In the genomic region with DNA sequence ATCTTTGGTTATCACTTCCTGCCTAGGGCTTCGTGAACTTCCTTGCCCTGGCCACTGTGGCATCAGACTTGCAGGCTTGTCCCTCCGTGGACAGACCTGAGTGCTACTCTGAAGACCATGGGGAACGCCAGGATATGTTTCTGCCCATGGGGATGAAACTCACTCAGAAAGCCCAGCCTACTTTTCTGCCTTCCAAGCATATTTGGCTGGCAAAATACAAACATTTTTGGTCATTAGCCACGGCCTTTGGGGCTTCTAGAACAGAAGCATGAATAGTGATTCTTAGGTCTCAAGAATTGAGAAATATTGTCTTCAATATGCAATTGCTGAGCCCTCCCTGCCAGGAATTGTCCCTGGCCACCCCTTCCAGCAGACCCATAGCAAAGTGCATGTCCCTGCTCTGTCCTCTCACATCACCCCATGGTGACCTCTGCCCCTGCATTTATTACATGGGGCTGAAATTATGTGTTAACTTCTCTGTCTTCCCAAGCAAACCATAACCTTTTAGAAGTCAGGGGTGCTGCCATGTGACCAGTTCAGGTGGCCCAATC, we compare ENCODE assay signal across 27 cellular contexts.
"Had no signal": no experiment of that assay in that cellular context is flagged by ENCODE, and none has a peak within 500 bp of the region (broad histone marks: within the 10 kb centered on the region; RNA-seq: fewer than 3 reads in every experiment).

No MANE protein-coding gene starts in this region.

- ATAC-seq: activated CD4-positive, alpha-beta T cell treated with anti-CD3 and anti-CD28 coated beads for 36 hours; effector memory CD8-positive, alpha-beta T cell; foreskin keratinocyte; heart left ventricle; left lobe of liver; lower lobe of right lung; natural killer cell; right lobe of liver; stimulated activated naive CD8-positive, alpha-beta T cell treated with anti-CD3 and anti-CD28 coated beads, Interleukin-15, Interleukin-2, amounts not matched to agents 100 U/mL and 50 U/mL, for 24 hours had no signal

- H3K4me3 ChIP-seq: coronary artery, dorsolateral prefrontal cortex, heart left ventricle, lower lobe of right lung, right lobe of liver, skin epidermis, thoracic aorta had no signal

- H3K4me1 ChIP-seq: foreskin keratinocyte, heart left ventricle, lower lobe of right lung, right lobe of liver had no signal

- H3K36me3 ChIP-seq: brain microvascular endothelial cell, heart left ventricle, lower lobe of right lung, right lobe of liver, thoracic aorta had no signal

- H3K9me3 ChIP-seq: heart left ventricle, lower lobe of right lung, right lobe of liver, thoracic aorta had no signal

- DNase-seq: activated CD4-positive, alpha-beta T cell treated with anti-CD3 and anti-CD28 coated beads for 36 hours; activated CD4-positive, alpha-beta T cell treated with anti-CD3 and anti-CD28 coated beads, Interleukin-2, amount 50 U/mL, for 4 hours; activated CD4-positive, CD25-positive, alpha-beta regulatory T cell; activated CD8-positive, alpha-beta memory T cell treated with anti-CD3 and anti-CD28 coated beads, Interleukin-2, amount 50 U/mL, for 4 hours; activated effector memory CD4-positive, alpha-beta T cell treated with anti-CD3 and anti-CD28 coated beads, Interleukin-2, amount 50 U/mL, for 16 hours; activated naive CD4-positive, alpha-beta T cell treated with anti-CD3 and anti-CD28 coated beads for 36 hours; activated naive CD8-positive, alpha-beta T cell treated with anti-CD3 and anti-CD28 coated beads for 36 hours; activated T-cell treated with anti-CD3 and anti-CD28 coated beads, Interleukin-2, amount 50 U/mL, for 1 hour; brain microvascular endothelial cell; dorsolateral prefrontal cortex; effector memory CD8-positive, alpha-beta T cell; erythroblast; foreskin keratinocyte; heart left ventricle; lower lobe of right lung; mesendoderm; natural killer cell; posterior cingulate gyrus; right lobe of liver; stimulated activated CD4-positive, alpha-beta T cell treated with anti-CD3 and anti-CD28 coated beads, Interleukin-12 subunit alpha, Interleukin-12 subunit beta, amount 100 ng/mL, for 4 hours; stimulated activated CD4-positive, alpha-beta T cell treated with anti-CD3 and anti-CD28 coated beads, Interleukin-4, amount 100 ng/mL, for 1 hour; stimulated activated naive CD8-positive, alpha-beta T cell treated with anti-CD3 and anti-CD28 coated beads, Interleukin-15, Interleukin-2, amounts not matched to agents 100 U/mL and 50 U/mL, for 24 hours; trophoblast cell had no signal

- H3K27me3 ChIP-seq: brain microvascular endothelial cell, dorsolateral prefrontal cortex, foreskin keratinocyte, heart left ventricle, right lobe of liver had no signal
